In genomic region chr19:13700621-13701020, GRCh38 we compare ENCODE assay signal across 19 cellular contexts.
"Had no signal": no experiment of that assay in that cellular context is flagged by ENCODE, and none has a peak within 500 bp of the region (broad histone marks: within the 10 kb centered on the region; RNA-seq: fewer than 3 reads in every experiment).

No MANE protein-coding gene starts in this region.

- H3K36me3 ChIP-seq: left ventricle myocardium inferior, neutrophil, ovary, right lobe of liver, uterus had no signal

- DNase-seq: activated CD4-positive, alpha-beta T cell treated with anti-CD3 and anti-CD28 coated beads for 4 hours; activated CD4-positive, alpha-beta T cell treated with anti-CD3 and anti-CD28 coated beads, Interleukin-2, amount 50 U/mL, for 4 hours; activated effector memory CD4-positive, alpha-beta T cell treated with Interleukin-2 at 50 U/mL for 16 hours; activated naive CD4-positive, alpha-beta T cell treated with Interleukin-2 at 50 U/mL for 16 hours; anterior cingulate cortex; endodermal cell; glutamatergic neuron; islet precursor cell; left ventricle myocardium inferior; ovary; right lobe of liver; stimulated activated CD4-positive, alpha-beta T cell treated with anti-CD3 and anti-CD28 coated beads, Interleukin-12 subunit alpha, Interleukin-12 subunit beta, amount 100 ng/mL, for 4 hours; stimulated activated CD4-positive, alpha-beta T cell treated with anti-CD3 and anti-CD28 coated beads, Interleukin-4, amount 100 ng/mL, for 24 hours; uterus had no signal

- H3K27ac ChIP-seq: left ventricle myocardium inferior, neutrophil, ovary, right lobe of liver, skin epidermis, uterus, VCaP had no signal

- H3K4me3 ChIP-seq: left ventricle myocardium inferior, ovary, right lobe of liver, skin epidermis, uterus had no signal

- H3K4me1 ChIP-seq: left ventricle myocardium inferior, right lobe of liver, uterus had no signal

- ATAC-seq: esophagus mucosa; right lobe of liver; stimulated activated effector memory CD8-positive, alpha-beta T cell treated with anti-CD3 and anti-CD28 coated beads, Interleukin-12 subunit alpha, Interleukin-12 subunit beta, amount 100 ng/mL, for 72 hours had no signal

- H3K9me3 ChIP-seq: neutrophil, right lobe of liver, uterus had no signal

- H3K27me3 ChIP-seq: ovary, right lobe of liver, uterus had no signal
